In the genomic region with DNA sequence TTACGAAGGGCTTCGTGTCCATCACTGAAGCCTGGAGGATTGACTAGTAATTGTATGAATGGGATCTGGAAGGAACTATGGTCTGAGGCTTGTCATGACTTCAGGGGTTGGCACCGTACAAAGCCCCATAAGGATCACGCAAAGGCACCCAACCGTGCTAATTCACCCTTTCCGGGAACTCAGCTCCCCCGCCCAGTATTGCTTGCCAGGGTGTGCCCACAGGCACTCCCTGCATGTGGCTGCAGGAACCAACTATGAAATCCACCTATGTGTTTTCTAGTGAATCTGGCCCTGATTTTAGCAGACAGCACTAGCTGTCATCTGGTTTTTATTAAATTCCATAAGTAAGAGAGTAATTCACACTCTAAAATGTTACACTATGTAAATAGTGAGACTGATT, we compare ENCODE assay signal across 17 cellular contexts.
A peak's percentile ranks its signal among the peaks of the same experiment; 100 is the strongest.
DNase-seq lines count a peak whose midpoint lies in the region; ATAC-seq, FAIRE-seq and TF ChIP-seq lines count a peak whose summit lies in the region.
"Had no signal": no experiment of that assay in that cellular context is flagged by ENCODE, and none has a peak within 500 bp of the region (broad histone marks: within the 10 kb centered on the region; RNA-seq: fewer than 3 reads in every experiment).

No MANE protein-coding gene starts in this region.

- intact Hi-C loops in CD8-positive, alpha-beta T cell (cut with DNase I, micrococcal nuclease) = loop anchor here (10.0 kb wide), 1 partner anchor 1611 kb away; no protein-coding TSS in a partner anchor

- no peak overlapping the region for H3K4me3 ChIP-seq in GM23338
- H3K4me3 ChIP-seq in bronchial epithelial cell (ENCODE audit: low read depth, low read length) = no peak overlapping the region
- no peak overlapping the region for H3K4me3 ChIP-seq in CD8-positive, alpha-beta T cell (ENCODE audit: low read depth, low read length)

- no peaks in the 10 kb centered on the region; the same call in 1 of the 2 replicates for H3K9me2 ChIP-seq in GM23338 (ENCODE audit: insufficient read depth)

- no peaks in the 10 kb centered on the region for H3K79me2 ChIP-seq in GM23338 (replicated peaks; ENCODE audit: insufficient read depth)

- CTCF ChIA-PET in CD8-positive, alpha-beta T cell (lab: Charles Lee) = interaction anchor here (0.6 to 1.2 kb wide), 2 partner anchors 193 to 537 kb away, joined by 3 read pairs; no protein-coding TSS in a partner anchor

- H3K4me1 Mint-ChIP-seq in GM23338 = peaks cover 25% of the 10 kb centered on the region; the same call in 2 of the 3 replicates
- no peaks in the 10 kb centered on the region for H3K4me1 Mint-ChIP-seq in CD8-positive, alpha-beta T cell (ENCODE audit: low read depth)
- H3K4me1 Mint-ChIP-seq: activated CD4-positive, alpha-beta T cell treated with anti-CD3 and anti-CD28 coated beads, Interleukin-2, amount 10 ng/mL, durations not matched to agents 7 days and 5 days; activated naive CD8-positive, alpha-beta T cell treated with anti-CD3 and anti-CD28 coated beads, Interleukin-2, amount 10 ng/mL, durations not matched to agents 7 days and 5 days; central memory CD8-positive, alpha-beta T cell had no signal

- peaks cover 4% of the 10 kb centered on the region for H3K27me3 Mint-ChIP-seq in GM23338 (ENCODE audit: insufficient read depth, low read depth, poor library complexity)
- peaks cover 2% of the 10 kb centered on the region for H3K27me3 Mint-ChIP-seq in CD8-positive, alpha-beta T cell (ENCODE audit: low read depth)

- H2AFZ ChIP-seq in GM23338 = peak overlapping the region; percentile 34; the same call in 1 of the 2 replicates

- H3K27ac Mint-ChIP-seq in GM23338 = no peak overlapping the region
- H3K27ac Mint-ChIP-seq in CD8-positive, alpha-beta T cell = no peak overlapping the region
- H3K27ac Mint-ChIP-seq: activated CD4-positive, alpha-beta T cell treated with anti-CD3 and anti-CD28 coated beads, Interleukin-2, amount 10 ng/mL, durations not matched to agents 7 days and 5 days; activated naive CD8-positive, alpha-beta T cell treated with anti-CD3 and anti-CD28 coated beads, Interleukin-2, amount 10 ng/mL, durations not matched to agents 7 days and 5 days; activated T-cell treated with anti-CD3 and anti-CD28 coated beads, Interleukin-2, amount 50 U/mL, for 24 hours; endodermal cell had no signal

- no peaks in the 10 kb centered on the region for H3K9me3 ChIP-seq in CD8-positive, alpha-beta T cell (ENCODE audit: low read length)

- H3K27me3 ChIP-seq in GM23338 (ENCODE audit: insufficient read depth) = no peaks in the 10 kb centered on the region
- no peaks in the 10 kb centered on the region for H3K27me3 ChIP-seq in bronchial epithelial cell (ENCODE audit: control insufficient read depth, insufficient read depth, low read length)
- H3K27me3 ChIP-seq in CD8-positive, alpha-beta T cell (ENCODE audit: insufficient read depth, low read length) = no peaks in the 10 kb centered on the region

- FAIRE-seq in bronchial epithelial cell (lab: Jason Lieb, UNC) = no peak

- H3K36me3 ChIP-seq in GM23338 (ENCODE audit: insufficient read depth) = no peaks in the 10 kb centered on the region
- H3K36me3 ChIP-seq in bronchial epithelial cell (ENCODE audit: control insufficient read depth, insufficient read depth, low read length) = no peaks in the 10 kb centered on the region
- H3K36me3 ChIP-seq in CD8-positive, alpha-beta T cell (ENCODE audit: insufficient read depth, low read length) = no peaks in the 10 kb centered on the region

- no peaks in the 10 kb centered on the region for H4K20me1 ChIP-seq in GM23338 (replicated peaks; ENCODE audit: insufficient read depth)

- H3K4me3 Mint-ChIP-seq in GM23338 = no peak overlapping the region
- no peak overlapping the region for H3K4me3 Mint-ChIP-seq in CD8-positive, alpha-beta T cell
- H3K4me3 Mint-ChIP-seq: activated CD4-positive, alpha-beta T cell treated with anti-CD3 and anti-CD28 coated beads, Interleukin-2, amount 10 ng/mL, durations not matched to agents 7 days and 5 days; activated naive CD8-positive, alpha-beta T cell treated with anti-CD3 and anti-CD28 coated beads, Interleukin-2, amount 10 ng/mL, durations not matched to agents 7 days and 5 days; activated T-cell treated with anti-CD3 and anti-CD28 coated beads, Interleukin-2, amount 50 U/mL, for 24 hours; CD14-positive monocyte; central memory CD8-positive, alpha-beta T cell; endodermal cell had no signal

- H3K36me3 Mint-ChIP-seq in GM23338 (ENCODE audit: low read depth) = no peaks in the 10 kb centered on the region
- no peaks in the 10 kb centered on the region for H3K36me3 Mint-ChIP-seq in CD8-positive, alpha-beta T cell
- H3K36me3 Mint-ChIP-seq: activated naive CD8-positive, alpha-beta T cell treated with anti-CD3 and anti-CD28 coated beads, Interleukin-2, amount 10 ng/mL, durations not matched to agents 7 days and 5 days; CD14-positive monocyte had no signal

- DNase-seq in GM23338 (ENCODE audit: low spot score) (no peak), NCI-H2081 (lab: John Stamatoyannopoulos, UW) (peak; percentile 81 to 84), bronchial epithelial cell (ENCODE audit: low read depth) (peak; percentile 76), left kidney (ENCODE audit: low read depth, low spot score) (peak; percentile 13), NOMO-1 treated with DMSO at 0.1 percent for 48 hours (lab: John Stamatoyannopoulos, UW; ENCODE audit: unreplicated experiment) (no peak), OCI-M2 (lab: John Stamatoyannopoulos, UW; ENCODE audit: unreplicated experiment) (no peak)
- DNase-seq in CD8-positive, alpha-beta T cell = no peak
- DNase-seq: activated CD4-positive, alpha-beta T cell treated with anti-CD3 and anti-CD28 coated beads, Interleukin-2, amount 10 ng/mL, durations not matched to agents 7 days and 5 days; activated naive CD8-positive, alpha-beta T cell treated with anti-CD3 and anti-CD28 coated beads, Interleukin-2, amount 10 ng/mL, durations not matched to agents 7 days and 5 days; activated T-cell treated with anti-CD3 and anti-CD28 coated beads, Interleukin-2, amount 50 U/mL, for 24 hours; endodermal cell; islet precursor cell; NCI-H2029; stimulated activated CD4-positive, alpha-beta T cell treated with anti-CD3 and anti-CD28 coated beads, Interleukin-4, amount 100 ng/mL, for 1 hour; T-helper 9 cell had no signal

- H3F3A ChIP-seq in GM23338 (replicated peaks; ENCODE audit: low read depth) = no peaks in the 10 kb centered on the region

- no peak for ATAC-seq in GM23338
- ATAC-seq in CD8-positive, alpha-beta T cell = no peak

- H3K4me2 ChIP-seq in GM23338 = no peak overlapping the region

- POLR2A ChIA-PET in CD8-positive, alpha-beta T cell (lab: Charles Lee) = no interaction called here

- TF ChIP-seq CTCF in GM23338 (conservative IDR thresholded peaks at IDR 0.05; ENCODE audit: low read depth in 2 of 2) (no peak), bronchial epithelial cell (IDR thresholded peaks at IDR 0.05; ENCODE audit: insufficient read depth, low read length, severe bottlenecking) (no peak)
- no peak for TF ChIP-seq CTCF in CD8-positive, alpha-beta T cell (IDR thresholded peaks at IDR 0.05)

- peaks cover 8% of the 10 kb centered on the region; the same call in 1 of the 2 replicates for H3K4me1 ChIP-seq in GM23338 (ENCODE audit: insufficient read depth)
- H3K4me1 ChIP-seq in CD8-positive, alpha-beta T cell (ENCODE audit: insufficient read depth, low read length) = no peaks in the 10 kb centered on the region

- H3K9me3 Mint-ChIP-seq in GM23338 = peaks cover 2% of the 10 kb centered on the region; the same call in 1 of the 3 replicates
- no peaks in the 10 kb centered on the region for H3K9me3 Mint-ChIP-seq in CD8-positive, alpha-beta T cell
- H3K9me3 Mint-ChIP-seq: activated CD4-positive, alpha-beta T cell treated with anti-CD3 and anti-CD28 coated beads, Interleukin-2, amount 10 ng/mL, durations not matched to agents 7 days and 5 days; activated naive CD8-positive, alpha-beta T cell treated with anti-CD3 and anti-CD28 coated beads, Interleukin-2, amount 10 ng/mL, durations not matched to agents 7 days and 5 days; activated T-cell treated with anti-CD3 and anti-CD28 coated beads, Interleukin-2, amount 50 U/mL, for 24 hours; central memory CD8-positive, alpha-beta T cell; endodermal cell had no signal

- H3K27ac ChIP-seq in GM23338 (ENCODE audit: low read depth) = no peak overlapping the region
- H3K27ac ChIP-seq in CD8-positive, alpha-beta T cell (ENCODE audit: low read depth, low read length) = no peak overlapping the region

TF ChIP-seq in GM23338, 12 proteins besides CTCF, POLR2A, EP300 and RAD21 (continues in another document):
- TF ChIP-seq ZNF114 (CRISPR knock-in tag; IDR thresholded peaks at IDR 0.05) (no peak), JUNB (IDR thresholded peaks at IDR 0.05; ENCODE audit: unreplicated experiment) (no peak), CREB1 (CRISPR knock-in tag; IDR thresholded peaks at IDR 0.05; ENCODE audit: low read depth) (no peak), ETS1 (IDR thresholded peaks at IDR 0.05) (no peak), ZNF331 (CRISPR knock-in tag; IDR thresholded peaks at IDR 0.05; ENCODE audit: low read depth) (no peak), EZH2phosphoT487 (IDR thresholded peaks at IDR 0.05; ENCODE audit: unreplicated experiment) (no peak), NANOG (IDR thresholded peaks at IDR 0.05; ENCODE audit: borderline replicate concordance) (no peak)

Comparison
In these comparisons a context has a peak if more than half of its experiments do, and no peak if none do; other contexts are left out.
1. DNase-seq: peak in NCI-H2081 (2 of 2), bronchial epithelial cell (single experiment) and left kidney (single experiment); none in GM23338 (single experiment), NOMO-1 treated with DMSO at 0.1 percent for 48 hours (single experiment), OCI-M2 (single experiment) and CD8-positive, alpha-beta T cell (0 of 7).